ENCODE assay signal across 9 cellular contexts in the genomic region with DNA sequence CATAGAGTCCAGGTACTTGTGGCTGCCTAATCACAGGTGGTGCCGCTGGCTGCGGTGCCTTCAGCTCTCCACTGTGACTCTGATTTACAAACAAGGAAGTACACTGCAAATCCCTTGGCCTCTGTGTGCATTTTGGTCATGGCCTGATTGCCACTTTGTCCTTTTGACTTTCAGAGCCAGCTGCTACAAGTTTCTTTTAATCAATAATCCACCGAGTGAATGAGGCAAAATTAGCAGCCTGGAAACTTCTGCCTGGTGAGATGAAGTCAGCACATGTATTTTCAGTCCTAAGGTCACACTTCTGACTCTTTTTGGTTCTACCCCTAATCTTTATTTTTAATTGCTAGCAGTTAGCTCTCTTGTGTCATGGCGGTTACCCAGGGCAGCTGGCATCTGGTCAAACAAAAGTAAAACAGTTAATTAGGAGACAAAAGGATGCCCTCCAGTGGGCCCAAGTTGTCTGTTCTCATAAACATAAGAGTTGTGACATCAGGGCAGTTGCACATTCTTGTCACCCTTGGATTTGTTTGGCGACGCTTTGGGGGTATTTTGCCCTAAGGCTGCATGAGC.
DNase-seq lines count a peak whose midpoint lies in the region; ATAC-seq, FAIRE-seq and TF ChIP-seq lines count a peak whose summit lies in the region.
"Had no signal": no experiment of that assay in that cellular context is flagged by ENCODE, and none has a peak within 500 bp of the region (broad histone marks: within the 10 kb centered on the region; RNA-seq: fewer than 3 reads in every experiment).

No MANE protein-coding gene starts in this region.

- no peak overlapping the region for H3K4ac ChIP-seq in H1 (replicated peaks; ENCODE audit: insufficient read length, low read depth, low read length)

- ATAC-seq in GM21367 (IDR thresholded peaks at IDR 0.05; ENCODE audit: unreplicated experiment) = peak; percentile 43

- no peaks in the 10 kb centered on the region for H4K20me1 ChIP-seq in H1 (replicated peaks in 1 of 2; ENCODE audit: control insufficient read depth in 1 of 2, insufficient read depth in 2 of 2, low read length in 2 of 2)

- 0 out of 4 replicates have a peak, but pooled peaks of 1 of the 3 experiments have one; percentile 3 for TF ChIP-seq CTCF in H1 (IDR thresholded peaks at IDR 0.05; ENCODE audit: control extremely low read depth in 1 of 3, insufficient read depth in 1 of 3, low read depth in 1 of 3, low read length in 3 of 3)
- TF ChIP-seq CTCF in testis (IDR thresholded peaks at IDR 0.05) = no peak

- H3K9me3 ChIP-seq in H1 (ENCODE audit: insufficient read depth in 2 of 2, low read depth in 1 of 2, low read length in 1 of 2) (no peaks in the 10 kb centered on the region), testis (no peaks in the 10 kb centered on the region)

- H3K36me3 ChIP-seq in H1 (ENCODE audit: control insufficient read depth in 2 of 4, insufficient read depth in 4 of 4, low read length in 3 of 4) = no peaks in the 10 kb centered on the region
- no peaks in the 10 kb centered on the region for H3K36me3 ChIP-seq in testis (ENCODE audit: low read depth, missing control alignments)

- H2BK120ac ChIP-seq in H1 (replicated peaks; ENCODE audit: low read depth, low read length) = no peak overlapping the region

- H3K27me3 ChIP-seq in H1 (replicated peaks in 1 of 4; ENCODE audit: control insufficient read depth in 3 of 4, extremely low read depth in 1 of 4, insufficient read depth in 3 of 4, low read length in 3 of 4) = no peaks in the 10 kb centered on the region
- no peaks in the 10 kb centered on the region for H3K27me3 ChIP-seq in testis

- H4K5ac ChIP-seq in H1 (ENCODE audit: insufficient read length, low read depth, low read length) = no peak overlapping the region

- CTCF ChIA-PET in H1 (lab: Charles Lee; ENCODE audit: partially characterized antibody) = interaction anchor here (1.2 to 1.6 kb wide), 4 partner anchors 9 to 142 kb away, joined by 3 to 5 read pairs (median 4); no protein-coding TSS in a partner anchor

- no peak for FAIRE-seq in H1 (lab: Jason Lieb, UNC)

- DNase-seq in DMS153 (lab: John Stamatoyannopoulos, UW) = peak; percentile 88
- DNase-seq in NCI-H1092 treated with DMSO at 0.1 percent for 48 hours (lab: John Stamatoyannopoulos, UW) = peak; percentile 72
- DNase-seq in H1 (ENCODE audit: low read depth in 1 of 2, low spot score in 2 of 2) = no peak
- DNase-seq in testis = peak; percentile 36
- no peak for DNase-seq in ureter (ENCODE audit: low spot score)
- DNase-seq in activated T-cell treated with anti-CD3 and anti-CD28 coated beads, Interleukin-2, amount 50 U/mL, for 48 hours = no peak
- DNase-seq in NK-92 treated with Interleukin-12 subunit alpha and Interleukin-12 subunit beta, amount 100 ng/mL, for 24 hours (lab: John Stamatoyannopoulos, UW) = no peak
- DNase-seq: activated naive CD8-positive, alpha-beta T cell treated with anti-CD3 and anti-CD28 coated beads, Interleukin-2, amount 10 ng/mL, durations not matched to agents 7 days and 5 days had no signal

- H3K79me2 ChIP-seq in H1 (ENCODE audit: control insufficient read depth in 1 of 2, insufficient read depth in 2 of 2, low read length in 2 of 2) = no peaks in the 10 kb centered on the region

- POLR2A ChIA-PET in H1 (lab: Charles Lee; ENCODE audit: partially characterized antibody) = no interaction called here

- H2BK12ac ChIP-seq in H1 (ENCODE audit: low read depth, low read length) = no peak overlapping the region

- H3K23me2 ChIP-seq in H1 (ENCODE audit: low read depth, low read length) = no peaks in the 10 kb centered on the region

- H4K91ac ChIP-seq in H1 (replicated peaks; ENCODE audit: insufficient read length, low read length) = no peak overlapping the region

- no peaks in the 10 kb centered on the region for H3K79me1 ChIP-seq in H1 (ENCODE audit: low read depth, low read length)

- no peak overlapping the region for H4K8ac ChIP-seq in H1 (ENCODE audit: extremely low read depth, insufficient read depth, low read length)

- H3K4me1 ChIP-seq in H1 (replicated peaks in 1 of 4; ENCODE audit: control insufficient read depth in 3 of 4, insufficient read depth in 4 of 4, low read length in 3 of 4) (no peaks in the 10 kb centered on the region), testis (no peaks in the 10 kb centered on the region)

- H2BK15ac ChIP-seq in H1 (ENCODE audit: low read length) = no peak overlapping the region

- H3K27ac ChIP-seq in H1 (ENCODE audit: low read depth, low read length) (no peak overlapping the region), testis (no peak overlapping the region)

- no peak for TF ChIP-seq EP300 in H1 (IDR thresholded peaks at IDR 0.05; ENCODE audit: borderline replicate concordance in 1 of 2, low read depth in 2 of 2, low read length in 2 of 2)

- TF ChIP-seq POLR2A in H1 (IDR thresholded peaks at IDR 0.05; ENCODE audit: control extremely low read depth in 1 of 2, low read depth in 2 of 2, low read length in 2 of 2) = no peak
- TF ChIP-seq POLR2A in testis (IDR thresholded peaks at IDR 0.05) = no peak

- H3K9ac ChIP-seq in H1 (replicated peaks in 1 of 4; ENCODE audit: extremely low read depth in 1 of 4, low read depth in 3 of 4, low read length in 3 of 4) = no peak overlapping the region

- no peak overlapping the region for H3K23ac ChIP-seq in H1 (ENCODE audit: insufficient read length)

- H3K14ac ChIP-seq in H1 (ENCODE audit: insufficient read length) = no peak overlapping the region

- intact Hi-C loops in testis (cut with DNase I; ENCODE audit: low total_unique reads) = no loop called here

- H3K18ac ChIP-seq in H1 (ENCODE audit: extremely low read depth, low read length) = no peak overlapping the region

- H3K4me3 ChIP-seq in H1 (ENCODE audit: extremely low read depth in 1 of 4, insufficient read depth in 2 of 4, low read depth in 3 of 4, low read length in 4 of 4) = no peak overlapping the region
- H3K4me3 ChIP-seq in testis = no peak overlapping the region

- WGBS in H1 (ENCODE audit: extremely low coverage in 1 of 2, insufficient coverage in 1 of 2, insufficient read length in 1 of 2, insufficient replicate concordance in 2 of 2, low coverage in 1 of 2, low lambda C conversion rate in 2 of 2, missing lambda C conversion rate in 1 of 2), 2 experiments = 97% methylated on average over 6 of the region's 6 CpGs; no CpG with 5 or more reads in 1 of the 2 experiments
- WGBS in testis, 2 donors = 84% methylated on average over 6 of the region's 6 CpGs

- H3K56ac ChIP-seq in H1 (replicated peaks; ENCODE audit: insufficient read length, low read depth, low read length) = no peak overlapping the region

- H2AFZ ChIP-seq in H1 (ENCODE audit: low read length) = no peak overlapping the region

- TF ChIP-seq RAD21 in H1 (IDR thresholded peaks at IDR 0.05 in 1 of 2, conservative IDR thresholded peaks at IDR 0.05 in 1 of 2; ENCODE audit: low read depth in 2 of 2, low read length in 2 of 2) = peak; percentile 9 to 21; a peak in 1 of 4 replicates

- no peak overlapping the region for H2BK5ac ChIP-seq in H1 (ENCODE audit: low read depth, low read length)

- H2AK5ac ChIP-seq in H1 (ENCODE audit: low read depth, low read length) = no peak overlapping the region

- no peak overlapping the region for H3K4me2 ChIP-seq in H1 (ENCODE audit: insufficient read depth in 1 of 2, low read depth in 2 of 2, low read length in 2 of 2)

- no peak overlapping the region for H2BK20ac ChIP-seq in H1 (ENCODE audit: low read length)

TF ChIP-seq in H1, 55 proteins besides CTCF, POLR2A, EP300 and RAD21:
- no peak for TF ChIP-seq KDM4A (IDR thresholded peaks at IDR 0.05; ENCODE audit: low read depth, low read length, severe bottlenecking)
- TF ChIP-seq, protein P1, sequence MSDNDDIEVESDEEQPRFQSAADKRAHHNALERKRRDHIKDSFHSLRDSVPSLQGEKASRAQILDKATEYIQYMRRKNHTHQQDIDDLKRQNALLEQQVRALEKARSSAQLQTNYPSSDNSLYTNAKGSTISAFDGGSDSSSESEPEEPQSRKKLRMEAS (IDR thresholded peaks at IDR 0.05) = no peak
- no peak for TF ChIP-seq TAF1 (IDR thresholded peaks at IDR 0.05; ENCODE audit: low read depth, low read length)
- no peak for TF ChIP-seq ZNF274 (IDR thresholded peaks at IDR 0.05; ENCODE audit: borderline replicate concordance, extremely low read depth, low read length)

Comparison
In these comparisons a context has a peak if more than half of its experiments do, and no peak if none do; other contexts are left out.
1. DNase-seq: peak in DMS153 (single experiment), NCI-H1092 treated with DMSO at 0.1 percent for 48 hours (single experiment) and testis (single experiment); none in H1 (0 of 2), ureter (single experiment), activated T-cell treated with anti-CD3 and anti-CD28 coated beads, Interleukin-2, amount 50 U/mL, for 48 hours (0 of 2) and NK-92 treated with Interleukin-12 subunit alpha and Interleukin-12 subunit beta, amount 100 ng/mL, for 24 hours (single experiment).